1 cellular context compared by ENCODE assay signal in the genomic region with DNA sequence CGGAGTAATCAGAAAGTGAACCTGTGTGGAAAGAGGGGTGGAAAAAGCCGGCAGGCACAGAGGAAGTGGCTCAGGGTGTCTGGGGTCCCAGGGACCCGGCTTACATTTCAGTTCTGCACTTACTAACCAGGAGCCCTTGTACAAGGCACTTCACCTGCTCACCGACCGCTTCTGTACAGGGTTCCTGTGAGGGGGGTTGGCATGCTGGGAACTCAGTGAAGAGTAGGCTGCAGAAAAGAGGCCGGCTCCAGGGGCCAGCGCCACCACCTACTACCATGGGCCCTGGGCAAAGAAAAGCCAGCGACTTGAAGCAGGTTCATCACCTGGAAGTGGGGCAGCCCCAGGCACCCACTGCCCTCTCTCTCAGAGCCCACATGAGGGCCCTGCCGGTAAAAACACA.
TF ChIP-seq lines count a peak whose summit lies in the region.

No MANE protein-coding gene starts in this region.

TF ChIP-seq in GM23338, 12 proteins besides CTCF, POLR2A, EP300 and RAD21 (continued from another document):
- TF ChIP-seq, protein P1, sequence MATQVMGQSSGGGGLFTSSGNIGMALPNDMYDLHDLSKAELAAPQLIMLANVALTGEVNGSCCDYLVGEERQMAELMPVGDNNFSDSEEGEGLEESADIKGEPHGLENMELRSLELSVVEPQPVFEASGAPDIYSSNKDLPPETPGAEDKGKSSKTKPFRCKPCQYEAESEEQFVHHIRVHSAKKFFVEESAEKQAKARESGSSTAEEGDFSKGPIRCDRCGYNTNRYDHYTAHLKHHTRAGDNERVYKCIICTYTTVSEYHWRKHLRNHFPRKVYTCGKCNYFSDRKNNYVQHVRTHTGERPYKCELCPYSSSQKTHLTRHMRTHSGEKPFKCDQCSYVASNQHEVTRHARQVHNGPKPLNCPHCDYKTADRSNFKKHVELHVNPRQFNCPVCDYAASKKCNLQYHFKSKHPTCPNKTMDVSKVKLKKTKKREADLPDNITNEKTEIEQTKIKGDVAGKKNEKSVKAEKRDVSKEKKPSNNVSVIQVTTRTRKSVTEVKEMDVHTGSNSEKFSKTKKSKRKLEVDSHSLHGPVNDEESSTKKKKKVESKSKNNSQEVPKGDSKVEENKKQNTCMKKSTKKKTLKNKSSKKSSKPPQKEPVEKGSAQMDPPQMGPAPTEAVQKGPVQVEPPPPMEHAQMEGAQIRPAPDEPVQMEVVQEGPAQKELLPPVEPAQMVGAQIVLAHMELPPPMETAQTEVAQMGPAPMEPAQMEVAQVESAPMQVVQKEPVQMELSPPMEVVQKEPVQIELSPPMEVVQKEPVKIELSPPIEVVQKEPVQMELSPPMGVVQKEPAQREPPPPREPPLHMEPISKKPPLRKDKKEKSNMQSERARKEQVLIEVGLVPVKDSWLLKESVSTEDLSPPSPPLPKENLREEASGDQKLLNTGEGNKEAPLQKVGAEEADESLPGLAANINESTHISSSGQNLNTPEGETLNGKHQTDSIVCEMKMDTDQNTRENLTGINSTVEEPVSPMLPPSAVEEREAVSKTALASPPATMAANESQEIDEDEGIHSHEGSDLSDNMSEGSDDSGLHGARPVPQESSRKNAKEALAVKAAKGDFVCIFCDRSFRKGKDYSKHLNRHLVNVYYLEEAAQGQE (IDR thresholded peaks at IDR 0.05; ENCODE audit: unreplicated experiment), result no peak
- TF ChIP-seq, protein P2, sequence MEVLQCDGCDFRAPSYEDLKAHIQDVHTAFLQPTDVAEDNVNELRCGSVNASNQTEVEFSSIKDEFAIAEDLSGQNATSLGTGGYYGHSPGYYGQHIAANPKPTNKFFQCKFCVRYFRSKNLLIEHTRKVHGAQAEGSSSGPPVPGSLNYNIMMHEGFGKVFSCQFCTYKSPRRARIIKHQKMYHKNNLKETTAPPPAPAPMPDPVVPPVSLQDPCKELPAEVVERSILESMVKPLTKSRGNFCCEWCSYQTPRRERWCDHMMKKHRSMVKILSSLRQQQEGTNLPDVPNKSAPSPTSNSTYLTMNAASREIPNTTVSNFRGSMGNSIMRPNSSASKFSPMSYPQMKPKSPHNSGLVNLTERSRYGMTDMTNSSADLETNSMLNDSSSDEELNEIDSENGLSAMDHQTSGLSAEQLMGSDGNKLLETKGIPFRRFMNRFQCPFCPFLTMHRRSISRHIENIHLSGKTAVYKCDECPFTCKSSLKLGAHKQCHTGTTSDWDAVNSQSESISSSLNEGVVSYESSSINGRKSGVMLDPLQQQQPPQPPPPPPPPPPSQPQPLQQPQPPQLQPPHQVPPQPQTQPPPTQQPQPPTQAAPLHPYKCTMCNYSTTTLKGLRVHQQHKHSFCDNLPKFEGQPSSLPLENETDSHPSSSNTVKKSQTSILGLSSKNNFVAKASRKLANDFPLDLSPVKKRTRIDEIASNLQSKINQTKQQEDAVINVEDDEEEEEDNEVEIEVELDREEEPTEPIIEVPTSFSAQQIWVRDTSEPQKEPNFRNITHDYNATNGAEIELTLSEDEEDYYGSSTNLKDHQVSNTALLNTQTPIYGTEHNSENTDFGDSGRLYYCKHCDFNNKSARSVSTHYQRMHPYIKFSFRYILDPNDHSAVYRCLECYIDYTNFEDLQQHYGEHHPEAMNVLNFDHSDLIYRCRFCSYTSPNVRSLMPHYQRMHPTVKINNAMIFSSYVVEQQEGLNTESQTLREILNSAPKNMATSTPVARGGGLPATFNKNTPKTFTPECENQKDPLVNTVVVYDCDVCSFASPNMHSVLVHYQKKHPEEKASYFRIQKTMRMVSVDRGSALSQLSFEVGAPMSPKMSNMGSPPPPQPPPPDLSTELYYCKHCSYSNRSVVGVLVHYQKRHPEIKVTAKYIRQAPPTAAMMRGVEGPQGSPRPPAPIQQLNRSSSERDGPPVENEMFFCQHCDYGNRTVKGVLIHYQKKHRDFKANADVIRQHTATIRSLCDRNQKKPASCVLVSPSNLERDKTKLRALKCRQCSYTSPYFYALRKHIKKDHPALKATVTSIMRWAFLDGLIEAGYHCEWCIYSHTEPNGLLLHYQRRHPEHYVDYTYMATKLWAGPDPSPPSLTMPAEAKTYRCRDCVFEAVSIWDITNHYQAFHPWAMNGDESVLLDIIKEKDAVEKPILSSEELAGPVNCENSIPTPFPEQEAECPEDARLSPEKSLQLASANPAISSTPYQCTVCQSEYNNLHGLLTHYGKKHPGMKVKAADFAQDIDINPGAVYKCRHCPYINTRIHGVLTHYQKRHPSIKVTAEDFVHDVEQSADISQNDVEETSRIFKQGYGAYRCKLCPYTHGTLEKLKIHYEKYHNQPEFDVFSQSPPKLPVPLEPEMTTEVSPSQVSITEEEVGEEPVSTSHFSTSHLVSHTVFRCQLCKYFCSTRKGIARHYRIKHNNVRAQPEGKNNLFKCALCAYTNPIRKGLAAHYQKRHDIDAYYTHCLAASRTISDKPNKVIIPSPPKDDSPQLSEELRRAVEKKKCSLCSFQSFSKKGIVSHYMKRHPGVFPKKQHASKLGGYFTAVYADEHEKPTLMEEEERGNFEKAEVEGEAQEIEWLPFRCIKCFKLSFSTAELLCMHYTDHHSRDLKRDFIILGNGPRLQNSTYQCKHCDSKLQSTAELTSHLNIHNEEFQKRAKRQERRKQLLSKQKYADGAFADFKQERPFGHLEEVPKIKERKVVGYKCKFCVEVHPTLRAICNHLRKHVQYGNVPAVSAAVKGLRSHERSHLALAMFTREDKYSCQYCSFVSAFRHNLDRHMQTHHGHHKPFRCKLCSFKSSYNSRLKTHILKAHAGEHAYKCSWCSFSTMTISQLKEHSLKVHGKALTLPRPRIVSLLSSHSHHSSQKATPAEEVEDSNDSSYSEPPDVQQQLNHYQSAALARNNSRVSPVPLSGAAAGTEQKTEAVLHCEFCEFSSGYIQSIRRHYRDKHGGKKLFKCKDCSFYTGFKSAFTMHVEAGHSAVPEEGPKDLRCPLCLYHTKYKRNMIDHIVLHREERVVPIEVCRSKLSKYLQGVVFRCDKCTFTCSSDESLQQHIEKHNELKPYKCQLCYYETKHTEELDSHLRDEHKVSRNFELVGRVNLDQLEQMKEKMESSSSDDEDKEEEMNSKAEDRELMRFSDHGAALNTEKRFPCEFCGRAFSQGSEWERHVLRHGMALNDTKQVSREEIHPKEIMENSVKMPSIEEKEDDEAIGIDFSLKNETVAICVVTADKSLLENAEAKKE (CRISPR knock-in tag; IDR thresholded peaks at IDR 0.05), result no peak
- TF ChIP-seq STAT1 (IDR thresholded peaks at IDR 0.05; ENCODE audit: unreplicated experiment), result no peak
- TF ChIP-seq ZNF114 (CRISPR knock-in tag; IDR thresholded peaks at IDR 0.05), result no peak
